In genomic region chr20:21510414-21510971, GRCh38 we compare ENCODE assay signal across 10 cellular contexts. TPM values are rescaled to one million over a fixed set of nuclear protein-coding genes. Genes with fewer than 3 reads are reported as not detected.
DNase-seq lines count a peak whose midpoint lies in the region; ATAC-seq and TF ChIP-seq lines count a peak whose summit lies in the region.
"Had no signal": no experiment of that assay in that cellular context is flagged by ENCODE, and none has a peak within 500 bp of the region (broad histone marks: within the 10 kb centered on the region; RNA-seq: fewer than 3 reads in every experiment).

No MANE protein-coding gene starts in this region.

- no peaks in the 10 kb centered on the region for H3K36me3 ChIP-seq in CD8-positive, alpha-beta T cell (ENCODE audit: insufficient read depth, low read length)
- no peaks in the 10 kb centered on the region for H3K36me3 ChIP-seq in RWPE2 (ENCODE audit: low read depth)

- POLR2A ChIA-PET in CD8-positive, alpha-beta T cell (lab: Charles Lee) = no interaction called here

- peaks cover 59% of the 10 kb centered on the region for H3K27me3 Mint-ChIP-seq in CD8-positive, alpha-beta T cell (ENCODE audit: low read depth)
- H3K27me3 Mint-ChIP-seq in progenitor cell of endocrine pancreas = peaks cover 81% of the 10 kb centered on the region

- peaks cover 57% of the 10 kb centered on the region for H3K4me1 ChIP-seq in CD8-positive, alpha-beta T cell (ENCODE audit: insufficient read depth, low read length)
- H3K4me1 ChIP-seq in RWPE2 (ENCODE audit: insufficient read depth, poor library complexity, severe bottlenecking) = no peaks in the 10 kb centered on the region

- intact Hi-C loops in CD8-positive, alpha-beta T cell (cut with DNase I, micrococcal nuclease) = no loop called here

- H3K9me3 Mint-ChIP-seq in CD8-positive, alpha-beta T cell = no peaks in the 10 kb centered on the region
- no peaks in the 10 kb centered on the region for H3K9me3 Mint-ChIP-seq in progenitor cell of endocrine pancreas (ENCODE audit: low read depth)

- no peak overlapping the region for H3K27ac ChIP-seq in CD8-positive, alpha-beta T cell (ENCODE audit: low read depth, low read length)
- H3K27ac ChIP-seq in RWPE2 (ENCODE audit: poor library complexity, severe bottlenecking) = no peak overlapping the region

- no peak for ATAC-seq in CD8-positive, alpha-beta T cell
- ATAC-seq in RWPE2 (ENCODE audit: low read depth) (no peak), GM19324 (IDR thresholded peaks at IDR 0.05; ENCODE audit: low FRiP score, unreplicated experiment) (no peak), HG02938 (IDR thresholded peaks at IDR 0.05; ENCODE audit: unreplicated experiment) (no peak), HG03175 (IDR thresholded peaks at IDR 0.05; ENCODE audit: unreplicated experiment) (no peak)
- ATAC-seq: K562 had no signal

- peaks cover 62% of the 10 kb centered on the region for H3K27me3 ChIP-seq in CD8-positive, alpha-beta T cell (ENCODE audit: insufficient read depth, low read length)
- H3K27me3 ChIP-seq in RWPE2 (ENCODE audit: insufficient read depth, poor library complexity, severe bottlenecking) = peaks cover 93% of the 10 kb centered on the region

- H3K4me3 ChIP-seq in CD8-positive, alpha-beta T cell (ENCODE audit: low read depth, low read length) = peak overlapping the region; percentile 35
- H3K4me3 ChIP-seq in RWPE2 (ENCODE audit: severe bottlenecking) = peak overlapping the region; percentile 14
- H3K4me3 ChIP-seq: K562 had no signal

- no peak for TF ChIP-seq CTCF in CD8-positive, alpha-beta T cell (IDR thresholded peaks at IDR 0.05)
- TF ChIP-seq CTCF in RWPE2 (IDR thresholded peaks at IDR 0.05; ENCODE audit: poor library complexity, severe bottlenecking) (no peak), progenitor cell of endocrine pancreas (IDR thresholded peaks at IDR 0.05; ENCODE audit: unreplicated experiment) (no peak)

- peak overlapping the region; percentile 78 for H3K4me3 Mint-ChIP-seq in CD8-positive, alpha-beta T cell
- H3K4me3 Mint-ChIP-seq in progenitor cell of endocrine pancreas (ENCODE audit: low read depth) = peak overlapping the region; percentile 16

- H3K9me3 ChIP-seq in CD8-positive, alpha-beta T cell (ENCODE audit: low read length) = no peaks in the 10 kb centered on the region
- H3K9me3 ChIP-seq in RWPE2 (ENCODE audit: severe bottlenecking) = no peaks in the 10 kb centered on the region

- H3K36me3 Mint-ChIP-seq in CD8-positive, alpha-beta T cell = no peaks in the 10 kb centered on the region
- no peaks in the 10 kb centered on the region for H3K36me3 Mint-ChIP-seq in progenitor cell of endocrine pancreas (ENCODE audit: insufficient read depth)

- CTCF ChIA-PET in CD8-positive, alpha-beta T cell (lab: Charles Lee) = interaction anchor here (11.7 kb wide), 1 partner anchor 272 kb away, joined by 205 read pairs; no protein-coding TSS in a partner anchor

- H3K4me1 Mint-ChIP-seq in CD8-positive, alpha-beta T cell (ENCODE audit: low read depth) = peaks cover 40% of the 10 kb centered on the region
- peaks cover 11% of the 10 kb centered on the region for H3K4me1 Mint-ChIP-seq in progenitor cell of endocrine pancreas (ENCODE audit: low read depth)

- peak in 1 of 7 experiments; percentile 7 for DNase-seq in CD8-positive, alpha-beta T cell
- DNase-seq in RWPE2 (ENCODE audit: low spot score) (no peak), fibroblast of peridontal ligament (ENCODE audit: extremely low read depth) (peak; percentile 16), progenitor cell of endocrine pancreas (ENCODE audit: low spot score, unreplicated experiment) (no peak), cerebellar nuclear complex (lab: John Stamatoyannopoulos, UW) (no peak)

- H3K27ac Mint-ChIP-seq in CD8-positive, alpha-beta T cell = no peak overlapping the region
- H3K27ac Mint-ChIP-seq in progenitor cell of endocrine pancreas = no peak overlapping the region

RNA-seq across cellular contexts. Expression of gene NKX2-2, which starts 3.4 kb away (rescaled TPM):
- not detected for total RNA-seq in CD8-positive, alpha-beta T cell
- total RNA-seq in progenitor cell of endocrine pancreas = 15.5 and 16.1 TPM in 2 replicates
- total RNA-seq: K562, lung microvascular endothelial cell had no signal

Comparison
In these comparisons a context has a peak if more than half of its experiments do, and no peak if none do; other contexts are left out.
1. RNA of gene NKX2-2, which starts 3.4 kb away (total RNA-seq): 15.5 to 16.1 TPM in progenitor cell of endocrine pancreas; not detected in CD8-positive, alpha-beta T cell; every median in the first group is over 10 times any median in the second.